In genomic region chr9:115250646-115251045, GRCh38 we compare ENCODE assay signal across 14 cellular contexts.
DNase-seq lines count a peak whose midpoint lies in the region; ATAC-seq and TF ChIP-seq lines count a peak whose summit lies in the region.
"Had no signal": no experiment of that assay in that cellular context is flagged by ENCODE, and none has a peak within 500 bp of the region (broad histone marks: within the 10 kb centered on the region; RNA-seq: fewer than 3 reads in every experiment).

No MANE protein-coding gene starts in this region.

- no peak overlapping the region for H2BK12ac ChIP-seq in neuronal stem cell (ENCODE audit: low read length)

- peak overlapping the region; percentile 33 for H3K4me2 ChIP-seq in osteoblast (ENCODE audit: insufficient read depth, low read length)
- H3K4me2 ChIP-seq in neuronal stem cell (ENCODE audit: insufficient read depth, low read length, poor library complexity, severe bottlenecking): no peak overlapping the region
- H3K4me2 ChIP-seq: PC-9 had no signal

- H3K9me3 ChIP-seq in RWPE2 (ENCODE audit: severe bottlenecking): no peaks in the 10 kb centered on the region
- H3K9me3 ChIP-seq in osteoblast (ENCODE audit: low read depth, low read length): peaks cover 2% of the 10 kb centered on the region
- H3K9me3 ChIP-seq in neuronal stem cell (replicated peaks in 1 of 2; ENCODE audit: control insufficient read depth in 2 of 2, insufficient read depth in 1 of 2, low read depth in 1 of 2, low read length in 2 of 2): no peaks in the 10 kb centered on the region
- no peaks in the 10 kb centered on the region for H3K9me3 ChIP-seq in body of pancreas

- H3K27ac ChIP-seq in RWPE2 (ENCODE audit: poor library complexity, severe bottlenecking) (peak overlapping the region; percentile 84), osteoblast (ENCODE audit: low read depth, low read length) (peak overlapping the region; percentile 95), neuronal stem cell (replicated peaks; ENCODE audit: low read length) (no peak overlapping the region), body of pancreas (no peak overlapping the region)
- H3K27ac ChIP-seq: heart left ventricle, PC-9 had no signal

- no peak overlapping the region for H2BK120ac ChIP-seq in neuronal stem cell (ENCODE audit: low read depth, low read length)

- H2BK5ac ChIP-seq in neuronal stem cell (ENCODE audit: low read length): no peak overlapping the region

- H3K36me3 ChIP-seq in RWPE2 (ENCODE audit: low read depth) (no peaks in the 10 kb centered on the region), osteoblast (ENCODE audit: insufficient read depth, low read length) (no peaks in the 10 kb centered on the region), neuronal stem cell (replicated peaks in 1 of 2; ENCODE audit: control insufficient read depth in 2 of 2, insufficient read depth in 2 of 2, low read length in 2 of 2) (no peaks in the 10 kb centered on the region), body of pancreas (replicated peaks in 1 of 2; ENCODE audit: insufficient read depth in 1 of 2, low read depth in 2 of 2) (no peaks in the 10 kb centered on the region)
- H3K36me3 ChIP-seq: heart left ventricle had no signal

- H4K8ac ChIP-seq in neuronal stem cell (ENCODE audit: low read depth, low read length): no peak overlapping the region

- H3K4me1 ChIP-seq in RWPE2 (ENCODE audit: insufficient read depth, poor library complexity, severe bottlenecking) (peaks cover 18% of the 10 kb centered on the region), osteoblast (ENCODE audit: insufficient read depth, low read length) (peaks cover 21% of the 10 kb centered on the region), neuronal stem cell (ENCODE audit: control insufficient read depth in 2 of 2, insufficient read depth in 1 of 2, low read depth in 1 of 2, low read length in 2 of 2) (no peaks in the 10 kb centered on the region), body of pancreas (no peaks in the 10 kb centered on the region)
- H3K4me1 ChIP-seq: heart left ventricle had no signal

- no peak overlapping the region for H3K18ac ChIP-seq in neuronal stem cell (ENCODE audit: low read length)

- no peak overlapping the region for H3K4me3 ChIP-seq in RWPE2 (ENCODE audit: severe bottlenecking)
- no peak overlapping the region for H3K4me3 ChIP-seq in fibroblast of mammary gland (ENCODE audit: control insufficient read depth, low read depth, low read length)
- no peak overlapping the region for H3K4me3 ChIP-seq in osteoblast (ENCODE audit: insufficient read depth, low read length)
- no peak overlapping the region for H3K4me3 ChIP-seq in neuronal stem cell (ENCODE audit: low read length in 2 of 2)
- no peak overlapping the region for H3K4me3 ChIP-seq in body of pancreas
- H3K4me3 ChIP-seq: heart left ventricle, PC-9 had no signal

- no peak overlapping the region for H3K14ac ChIP-seq in neuronal stem cell (ENCODE audit: low read length)

- no peak overlapping the region for H2AFZ ChIP-seq in osteoblast (ENCODE audit: low read length)
- no peak overlapping the region for H2AFZ ChIP-seq in neuronal stem cell (ENCODE audit: low read length)
- H2AFZ ChIP-seq: PC-9 had no signal

- no peaks in the 10 kb centered on the region for H4K20me1 ChIP-seq in osteoblast (ENCODE audit: insufficient read depth, low read length)

- H2BK15ac ChIP-seq in neuronal stem cell (ENCODE audit: low read length): no peak overlapping the region

- no peaks in the 10 kb centered on the region for H3K79me2 ChIP-seq in osteoblast (ENCODE audit: insufficient read depth, low read length)

- no peak overlapping the region for H3K4ac ChIP-seq in neuronal stem cell (ENCODE audit: low read length)

- intact Hi-C loops in body of pancreas (cut with DNase I): no loop called here

- no peaks in the 10 kb centered on the region for H3K79me1 ChIP-seq in neuronal stem cell (ENCODE audit: low read depth, low read length)

- H3K9ac ChIP-seq in neuronal stem cell (ENCODE audit: low read depth, low read length, poor library complexity): no peak overlapping the region

- ATAC-seq in RWPE2 (ENCODE audit: low read depth) (peak; percentile 98), HG02588 (IDR thresholded peaks at IDR 0.05; ENCODE audit: unreplicated experiment) (no peak), body of pancreas (no peak)

- TF ChIP-seq POLR2A in body of pancreas (IDR thresholded peaks at IDR 0.05): no peak

- no peak overlapping the region for H2AK5ac ChIP-seq in neuronal stem cell (ENCODE audit: low read depth, low read length)

- H3K23ac ChIP-seq in neuronal stem cell (ENCODE audit: low read depth, low read length, poor library complexity): no peak overlapping the region

- peak; percentile 95 for DNase-seq in EH (ENCODE audit: low read depth)
- DNase-seq in RWPE2 (ENCODE audit: low spot score): peak; percentile 72
- DNase-seq in fibroblast of mammary gland (ENCODE audit: low read depth): peak; percentile 88
- DNase-seq in osteoblast (ENCODE audit: insufficient read length, low spot score, missing footprints): peak; percentile 84
- DNase-seq in neuronal stem cell (ENCODE audit: low spot score): no peak
- no peak for DNase-seq in body of pancreas
- DNase-seq in putamen (ENCODE audit: low spot score): no peak
- DNase-seq: activated T-cell treated with anti-CD3 and anti-CD28 coated beads, Interleukin-2, amount 50 U/mL, for 48 hours; heart left ventricle; naive B cell; NCI-H2029 treated with DMSO at 0.1 percent for 48 hours; stimulated activated CD4-positive, alpha-beta T cell treated with anti-CD3 and anti-CD28 coated beads, Interleukin-2, amount 100 ng/mL, for 24 hours had no signal

- TF ChIP-seq CTCF in RWPE2 (IDR thresholded peaks at IDR 0.05; ENCODE audit: poor library complexity, severe bottlenecking): peak; percentile 28
- TF ChIP-seq CTCF in fibroblast of mammary gland (conservative IDR thresholded peaks at IDR 0.05; ENCODE audit: control insufficient read depth, insufficient read depth, low read depth, low read length): no peak
- TF ChIP-seq CTCF in osteoblast (IDR thresholded peaks at IDR 0.05; ENCODE audit: extremely low read depth, low read depth, low read length): peak; percentile 26
- no peak for TF ChIP-seq CTCF in body of pancreas (IDR thresholded peaks at IDR 0.05)

- no peak overlapping the region for H4K91ac ChIP-seq in neuronal stem cell (ENCODE audit: low read depth, low read length, poor library complexity)

- WGBS in neuronal stem cell (ENCODE audit: extremely low coverage in 2 of 2, insufficient read length in 2 of 2, insufficient replicate concordance in 1 of 2), 2 donors: no CpG with 5 or more reads among the region's 1 CpG
- WGBS in body of pancreas, 2 donors: 26 to 32% methylated on average over 1 of the region's 1 CpG

- H3K27me3 ChIP-seq in RWPE2 (ENCODE audit: insufficient read depth, poor library complexity, severe bottlenecking) (no peaks in the 10 kb centered on the region), osteoblast (ENCODE audit: insufficient read depth, low read length) (no peaks in the 10 kb centered on the region), neuronal stem cell (ENCODE audit: control insufficient read depth in 3 of 3, insufficient read depth in 3 of 3, low read depth in 1 of 3, low read length in 3 of 3) (no peaks in the 10 kb centered on the region), body of pancreas (no peaks in the 10 kb centered on the region)
- H3K27me3 ChIP-seq: heart left ventricle had no signal

Comparison
In these comparisons a context has a peak if more than half of its experiments do, and no peak if none do; other contexts are left out.
1. DNase-seq: peak in EH (single experiment), RWPE2 (single experiment), fibroblast of mammary gland (single experiment) and osteoblast (single experiment); none in neuronal stem cell (single experiment), body of pancreas (0 of 4) and putamen (single experiment).
2. H3K27ac ChIP-seq: peak in RWPE2 (single experiment) and osteoblast (single experiment); none in neuronal stem cell (single experiment) and body of pancreas (0 of 4).
3. CTCF ChIP-seq: peak in RWPE2 (single experiment) and osteoblast (single experiment); none in fibroblast of mammary gland (single experiment) and body of pancreas (0 of 7).